ENCODE assay signal across 12 cellular contexts in genomic region chr7:142646274-142646895, GRCh38.
A peak's percentile ranks its signal among the peaks of the same experiment; 100 is the strongest.
DNase-seq lines count a peak whose midpoint lies in the region; ATAC-seq lines count a peak whose summit lies in the region.
"Had no signal": no experiment of that assay in that cellular context is flagged by ENCODE, and none has a peak within 500 bp of the region (broad histone marks: within the 10 kb centered on the region; RNA-seq: fewer than 3 reads in every experiment).

No MANE protein-coding gene starts in this region.

- DNase-seq in DMS53 treated with DMSO at 0.1 percent for 48 hours (lab: John Stamatoyannopoulos, UW; ENCODE audit: unreplicated experiment) (peak; percentile 3), DMS53 (lab: John Stamatoyannopoulos, UW) (no peak), KG1 (lab: John Stamatoyannopoulos, UW) (peak; percentile 35), T-helper 17 cell (no peak), naive B cell (no peak), GM19240 (ENCODE audit: insufficient read length, low spot score) (no peak), NCI-H510A (lab: John Stamatoyannopoulos, UW) (no peak)
- DNase-seq in stimulated activated CD4-positive, alpha-beta T cell treated with anti-CD3 and anti-CD28 coated beads, Interleukin-4, amount 100 ng/mL, for 24 hours = no peak
- DNase-seq: left ventricle myocardium inferior, NCI-H146 had no signal

- H3K9me3 ChIP-seq in T-helper 17 cell (ENCODE audit: control insufficient read depth, low read length, poor library complexity, severe bottlenecking) = no peaks in the 10 kb centered on the region
- H3K9me3 ChIP-seq: adrenal gland, neutrophil had no signal

- H3K4me3 Mint-ChIP-seq in T-helper 17 cell = peak overlapping the region; percentile 39
- peak overlapping the region in 7 of 8 donors; percentile 58 to 87 (median 75) for H3K4me3 Mint-ChIP-seq in naive B cell

- H3K36me3 Mint-ChIP-seq in T-helper 17 cell (ENCODE audit: low read depth) (no peaks in the 10 kb centered on the region), naive B cell (no peaks in the 10 kb centered on the region)

- H3K4me1 Mint-ChIP-seq in T-helper 17 cell (peaks cover 3% of the 10 kb centered on the region), naive B cell (peaks cover 9 to 11% (median 10%) of the 10 kb centered on the region in 3 donors)

- H3K9me3 Mint-ChIP-seq in naive B cell = peaks cover 0 to under 1% (median 0%) of the 10 kb centered on the region in 7 donors

- peak overlapping the region; percentile 29 for H3K27ac Mint-ChIP-seq in T-helper 17 cell
- peak overlapping the region in 1 of 6 donors; percentile 53 for H3K27ac Mint-ChIP-seq in naive B cell

- ATAC-seq in T-helper 17 cell = peak; percentile 35
- peak; percentile 62 to 79 for ATAC-seq in naive B cell (ENCODE audit: low read depth in 2 of 2)

- H3K27me3 Mint-ChIP-seq in T-helper 17 cell (peaks cover 7% of the 10 kb centered on the region), naive B cell (peaks cover 41 to 48% (median 41%) of the 10 kb centered on the region in 3 donors)

Comparison
In these comparisons a context has a peak if more than half of its experiments do, and no peak if none do; other contexts are left out.
1. DNase-seq: peak in DMS53 treated with DMSO at 0.1 percent for 48 hours (single experiment) and KG1 (single experiment); none in DMS53 (single experiment), T-helper 17 cell (0 of 3), naive B cell (single experiment), GM19240 (single experiment), stimulated activated CD4-positive, alpha-beta T cell treated with anti-CD3 and anti-CD28 coated beads, Interleukin-4, amount 100 ng/mL, for 24 hours (single experiment) and NCI-H510A (single experiment).